In genomic region chr14:89899917-89900680, GRCh38 we compare ENCODE assay signal across 1 cellular context.
TF ChIP-seq lines count a peak whose summit lies in the region.

No MANE protein-coding gene starts in this region.

TF ChIP-seq in GM23338, 12 proteins besides CTCF, POLR2A, EP300 and RAD21 (continued from another document):
- TF ChIP-seq EZH2 (IDR thresholded peaks at IDR 0.05; ENCODE audit: low read depth, unreplicated experiment): no peak
- TF ChIP-seq ETS1 (IDR thresholded peaks at IDR 0.05): no peak
